Comparison of ENCODE assay signal across 1 cellular context in the genomic region with DNA sequence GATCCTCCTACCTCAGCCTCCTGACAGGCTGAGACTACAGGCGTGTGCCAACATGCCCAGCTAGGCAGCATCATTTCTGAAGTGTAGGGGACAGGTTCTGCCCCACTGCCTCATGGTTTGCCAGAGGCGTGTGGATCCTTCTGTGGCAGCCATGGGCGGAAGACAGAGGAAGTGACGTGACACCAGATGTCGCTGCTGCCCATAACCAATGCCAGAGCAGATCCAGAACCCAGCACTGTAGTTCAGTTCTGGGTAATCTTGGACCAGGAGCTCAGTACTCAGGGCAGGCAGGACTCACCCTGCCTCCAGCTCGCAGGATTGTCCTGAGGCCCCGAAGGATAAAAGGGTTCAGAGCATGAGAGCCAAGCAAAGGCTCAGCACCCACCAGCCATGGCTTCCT.
TF ChIP-seq lines count a peak whose summit lies in the region.

No MANE protein-coding gene starts in this region.

TF ChIP-seq in GM12878, 131 proteins besides CTCF, POLR2A, EP300 and RAD21:
- TF ChIP-seq SMC3 (IDR thresholded peaks at IDR 0.05; ENCODE audit: borderline replicate concordance, low read length) (peak; percentile 14; the same call in 1 of the 2 replicates), MTA2 (IDR thresholded peaks at IDR 0.05; ENCODE audit: low read depth) (no peak), DPF2 (IDR thresholded peaks at IDR 0.05) (no peak)
TF ChIP-seq in GM12878: peak in this region for 1.
